In genomic region chr18:158128-159036, GRCh38 we compare ENCODE assay signal across 8 cellular contexts. TPM values are rescaled to one million over a fixed set of nuclear protein-coding genes. Genes with fewer than 3 reads are reported as not detected.
A peak's percentile ranks its signal among the peaks of the same experiment; 100 is the strongest.
DNase-seq lines count a peak whose midpoint lies in the region; ATAC-seq, FAIRE-seq and TF ChIP-seq lines count a peak whose summit lies in the region.

Gene USP14, plus strand, starts transcription at chr18:158557. Its CDS starts 142 bp downstream, at chr18:158699.

- ATAC-seq in activated T-helper 17 cell treated with anti-CD3 and anti-CD28 coated beads, Interleukin-2, amount 50 U/mL, for 72 hours (replicated peaks) = peak; percentile 94
- peak; percentile 97 for ATAC-seq in naive thymus-derived CD4-positive, alpha-beta T cell
- peak; percentile 97 for ATAC-seq in stimulated activated memory B cell treated with anti-CD40 and anti-IgM and Interleukin-4, amounts not matched to agents 10 μg/mL and 1 μg/mL and 100 μg/mL, for 72 hours

- DNase-seq in ELF-1 (ENCODE audit: low read depth, low spot score) = peak; percentile 96
- peak; percentile 94 for DNase-seq in H54 (ENCODE audit: insufficient read length, low spot score)
- peak; percentile 94 for DNase-seq in LoVo (ENCODE audit: low spot score)
- peak; percentile 98 for DNase-seq in RWPE1 (ENCODE audit: low spot score)
- DNase-seq in fibroblast of lung (ENCODE audit: low read depth in 2 of 2) = peak; percentile 96 to 97
- DNase-seq in naive thymus-derived CD4-positive, alpha-beta T cell = peak; percentile 83 to 97 (median 95)

- H3K4me1 Mint-ChIP-seq in activated T-helper 17 cell treated with anti-CD3 and anti-CD28 coated beads, Interleukin-2, amount 50 U/mL, for 72 hours = peaks cover 15% of the 10 kb centered on the region
- peaks cover 21 to 50% (median 35%) of the 10 kb centered on the region in 7 donors for H3K4me1 Mint-ChIP-seq in naive thymus-derived CD4-positive, alpha-beta T cell
- peaks cover 39% of the 10 kb centered on the region for H3K4me1 Mint-ChIP-seq in stimulated activated memory B cell treated with anti-CD40 and anti-IgM and Interleukin-4, amounts not matched to agents 10 μg/mL and 1 μg/mL and 100 μg/mL, for 72 hours

- H3K9me3 ChIP-seq in fibroblast of lung (ENCODE audit: control insufficient read depth, insufficient read depth, low read depth, low read length) = no peaks in the 10 kb centered on the region
- no peaks in the 10 kb centered on the region for H3K9me3 ChIP-seq in naive thymus-derived CD4-positive, alpha-beta T cell (ENCODE audit: control insufficient read depth in 2 of 3, low read length in 3 of 3)

- POLR2A ChIA-PET in RWPE1 (lab: Yijun Ruan, JAX; ENCODE audit: low non-redundant PET) = no interaction called here
- POLR2A ChIA-PET in naive thymus-derived CD4-positive, alpha-beta T cell (lab: Charles Lee) = interaction anchor here (0.9 to 3.5 kb wide), 3 partner anchors 18 to 109 kb away, joined by 3 to 31 read pairs (median 4); partner anchors contain the start of gene THOC1

- TF ChIP-seq CTCF in RWPE1 (conservative IDR thresholded peaks at IDR 0.05; ENCODE audit: low read depth) (no peak), fibroblast of lung (conservative IDR thresholded peaks at IDR 0.05 in 1 of 2, IDR thresholded peaks at IDR 0.05 in 1 of 2; ENCODE audit: low read depth in 1 of 2, low read length in 2 of 2) (no peak)

- no peaks in the 10 kb centered on the region for H3K36me3 ChIP-seq in fibroblast of lung (ENCODE audit: control insufficient read depth, insufficient read depth, low read length)
- no peaks in the 10 kb centered on the region for H3K36me3 ChIP-seq in naive thymus-derived CD4-positive, alpha-beta T cell (ENCODE audit: control insufficient read depth in 2 of 3, insufficient read depth in 3 of 3, low read length in 3 of 3)

- H2AFZ ChIP-seq in fibroblast of lung (ENCODE audit: low read length) = peak within 1 kb of the TSS; percentile 76

- H3K4me3 Mint-ChIP-seq in activated T-helper 17 cell treated with anti-CD3 and anti-CD28 coated beads, Interleukin-2, amount 50 U/mL, for 72 hours = peak within 1 kb of the TSS; percentile 94
- H3K4me3 Mint-ChIP-seq in naive thymus-derived CD4-positive, alpha-beta T cell = peak within 1 kb of the TSS; percentile 85 to 99 (median 96)
- H3K4me3 Mint-ChIP-seq in stimulated activated memory B cell treated with anti-CD40 and anti-IgM and Interleukin-4, amounts not matched to agents 10 μg/mL and 1 μg/mL and 100 μg/mL, for 72 hours = peak within 1 kb of the TSS; percentile 94

- no peaks in the 10 kb centered on the region for H3K9me3 Mint-ChIP-seq in activated T-helper 17 cell treated with anti-CD3 and anti-CD28 coated beads, Interleukin-2, amount 50 U/mL, for 72 hours
- H3K9me3 Mint-ChIP-seq in naive thymus-derived CD4-positive, alpha-beta T cell = no peaks in the 10 kb centered on the region
- H3K9me3 Mint-ChIP-seq in stimulated activated memory B cell treated with anti-CD40 and anti-IgM and Interleukin-4, amounts not matched to agents 10 μg/mL and 1 μg/mL and 100 μg/mL, for 72 hours = no peaks in the 10 kb centered on the region

- peak within 1 kb of the TSS; percentile 86 for H3K4me2 ChIP-seq in fibroblast of lung (ENCODE audit: extremely low read depth, insufficient read depth, low read length)

- H3K36me3 Mint-ChIP-seq in activated T-helper 17 cell treated with anti-CD3 and anti-CD28 coated beads, Interleukin-2, amount 50 U/mL, for 72 hours (ENCODE audit: low read depth) = peaks cover 30% of the 10 kb centered on the region
- peaks cover 0 to 4% (median 0%) of the 10 kb centered on the region in 5 donors for H3K36me3 Mint-ChIP-seq in naive thymus-derived CD4-positive, alpha-beta T cell
- H3K36me3 Mint-ChIP-seq in stimulated activated memory B cell treated with anti-CD40 and anti-IgM and Interleukin-4, amounts not matched to agents 10 μg/mL and 1 μg/mL and 100 μg/mL, for 72 hours = no peaks in the 10 kb centered on the region

- H3K27me3 Mint-ChIP-seq in activated T-helper 17 cell treated with anti-CD3 and anti-CD28 coated beads, Interleukin-2, amount 50 U/mL, for 72 hours = no peaks in the 10 kb centered on the region
- H3K27me3 Mint-ChIP-seq in naive thymus-derived CD4-positive, alpha-beta T cell = no peaks in the 10 kb centered on the region
- H3K27me3 Mint-ChIP-seq in stimulated activated memory B cell treated with anti-CD40 and anti-IgM and Interleukin-4, amounts not matched to agents 10 μg/mL and 1 μg/mL and 100 μg/mL, for 72 hours = no peaks in the 10 kb centered on the region

- H3K27ac Mint-ChIP-seq in activated T-helper 17 cell treated with anti-CD3 and anti-CD28 coated beads, Interleukin-2, amount 50 U/mL, for 72 hours = peak within 1 kb of the TSS; percentile 96
- peak within 1 kb of the TSS; percentile 80 to 98 (median 95) for H3K27ac Mint-ChIP-seq in naive thymus-derived CD4-positive, alpha-beta T cell
- H3K27ac Mint-ChIP-seq in stimulated activated memory B cell treated with anti-CD40 and anti-IgM and Interleukin-4, amounts not matched to agents 10 μg/mL and 1 μg/mL and 100 μg/mL, for 72 hours = peak within 1 kb of the TSS; percentile 90

- intact Hi-C loops in naive thymus-derived CD4-positive, alpha-beta T cell (cut with micrococcal nuclease) = loop anchor here (1.0 to 5.0 kb wide), 11 partner anchors 16 to 654 kb away; partner anchors contain the start of genes ENOSF1 (in 2 of the 2), THOC1 (in 2 of the 2), YES1 (in 2 of the 2) and CLUL1 (in 1 of the 2)

- CTCF ChIA-PET in RWPE1 (lab: Yijun Ruan, JAX) = interaction anchor here (0.5 to 0.6 kb wide), 2 partner anchors 87 to 439 kb away, joined by 4 to 5 read pairs; no protein-coding TSS in a partner anchor
- CTCF ChIA-PET in naive thymus-derived CD4-positive, alpha-beta T cell (lab: Charles Lee) = no interaction called here

- TF ChIP-seq POLR2A in H54 (IDR thresholded peaks at IDR 0.05; ENCODE audit: low read depth, low read length) = peak; percentile 76

- FAIRE-seq in H54 (lab: Jason Lieb, UNC) = peak; percentile 91

- peak within 1 kb of the TSS; percentile 89 for H3K9ac ChIP-seq in fibroblast of lung (ENCODE audit: insufficient read depth, low read length)

- no peaks in the 10 kb centered on the region for H4K20me1 ChIP-seq in fibroblast of lung (ENCODE audit: control insufficient read depth, extremely low read depth, insufficient read depth, low read length)

- peak within 1 kb of the TSS; percentile 85 for H3K27ac ChIP-seq in RWPE1
- peak within 1 kb of the TSS; percentile 90 for H3K27ac ChIP-seq in fibroblast of lung (ENCODE audit: insufficient read depth, low read length)
- peak within 1 kb of the TSS; percentile 84 for H3K27ac ChIP-seq in naive thymus-derived CD4-positive, alpha-beta T cell (ENCODE audit: low read depth, low read length)

- no peaks in the 10 kb centered on the region for H3K27me3 ChIP-seq in fibroblast of lung (ENCODE audit: control insufficient read depth, insufficient read depth, low read length)
- H3K27me3 ChIP-seq in naive thymus-derived CD4-positive, alpha-beta T cell (ENCODE audit: control insufficient read depth in 2 of 2, insufficient read depth in 2 of 2, low read length in 2 of 2) = no peaks in the 10 kb centered on the region

- peak within 1 kb of the TSS; percentile 68 to 94 (median 85) for H3K4me3 ChIP-seq in fibroblast of lung (replicated peaks in 1 of 4; ENCODE audit: control extremely low read depth in 1 of 4, insufficient read depth in 1 of 4, low read depth in 3 of 4, low read length in 4 of 4)
- H3K4me3 ChIP-seq in naive thymus-derived CD4-positive, alpha-beta T cell (ENCODE audit: low read length) = peak within 1 kb of the TSS; percentile 38

- peaks cover 45% of the 10 kb centered on the region for H3K79me2 ChIP-seq in fibroblast of lung (ENCODE audit: control insufficient read depth, insufficient read depth, low read length)

- no peaks in the 10 kb centered on the region for H3K4me1 ChIP-seq in fibroblast of lung (ENCODE audit: control insufficient read depth, extremely low read depth, insufficient read depth, low read length)
- peaks cover 4 to 15% of the 10 kb centered on the region in 2 donors for H3K4me1 ChIP-seq in naive thymus-derived CD4-positive, alpha-beta T cell (ENCODE audit: control insufficient read depth in 2 of 2, insufficient read depth in 2 of 2, low read length in 2 of 2)

RNA-seq across cellular contexts. Expression of gene USP14, which starts in this region (rescaled TPM):
- 10 to 100 TPM; 51.0 to 96.6 TPM for total RNA-seq in activated T-helper 17 cell treated with anti-CD3 and anti-CD28 coated beads, Interleukin-2, amount 50 U/mL, for 72 hours
- 13.6 and 21.5 TPM in 2 replicates for total RNA-seq in fibroblast of lung
- polyA plus RNA-seq in fibroblast of lung = 39.5 TPM in 2 replicates
- polyA plus RNA-seq in fibroblast of lung (2012) = 55.4 and 71.9 TPM in 2 replicates
- polyA minus RNA-seq in fibroblast of lung (ENCODE audit: low replicate concordance) = 9.0 and 12.1 TPM in 2 replicates
- total RNA-seq in naive thymus-derived CD4-positive, alpha-beta T cell = 10 to 100 TPM; 39.2 to 70.6 (median 43.5) TPM
- 10 to 100 TPM; 34.0 to 54.6 TPM for polyA plus RNA-seq in naive thymus-derived CD4-positive, alpha-beta T cell

Comparison
In these comparisons a context has a peak if more than half of its experiments do, and no peak if none do; other contexts are left out.
1. Peak in every context shown above with its lines: DNase-seq, ATAC-seq, H3K4me3 ChIP-seq and H3K27ac ChIP-seq.